17 cellular contexts compared by ENCODE assay signal in the genomic region with DNA sequence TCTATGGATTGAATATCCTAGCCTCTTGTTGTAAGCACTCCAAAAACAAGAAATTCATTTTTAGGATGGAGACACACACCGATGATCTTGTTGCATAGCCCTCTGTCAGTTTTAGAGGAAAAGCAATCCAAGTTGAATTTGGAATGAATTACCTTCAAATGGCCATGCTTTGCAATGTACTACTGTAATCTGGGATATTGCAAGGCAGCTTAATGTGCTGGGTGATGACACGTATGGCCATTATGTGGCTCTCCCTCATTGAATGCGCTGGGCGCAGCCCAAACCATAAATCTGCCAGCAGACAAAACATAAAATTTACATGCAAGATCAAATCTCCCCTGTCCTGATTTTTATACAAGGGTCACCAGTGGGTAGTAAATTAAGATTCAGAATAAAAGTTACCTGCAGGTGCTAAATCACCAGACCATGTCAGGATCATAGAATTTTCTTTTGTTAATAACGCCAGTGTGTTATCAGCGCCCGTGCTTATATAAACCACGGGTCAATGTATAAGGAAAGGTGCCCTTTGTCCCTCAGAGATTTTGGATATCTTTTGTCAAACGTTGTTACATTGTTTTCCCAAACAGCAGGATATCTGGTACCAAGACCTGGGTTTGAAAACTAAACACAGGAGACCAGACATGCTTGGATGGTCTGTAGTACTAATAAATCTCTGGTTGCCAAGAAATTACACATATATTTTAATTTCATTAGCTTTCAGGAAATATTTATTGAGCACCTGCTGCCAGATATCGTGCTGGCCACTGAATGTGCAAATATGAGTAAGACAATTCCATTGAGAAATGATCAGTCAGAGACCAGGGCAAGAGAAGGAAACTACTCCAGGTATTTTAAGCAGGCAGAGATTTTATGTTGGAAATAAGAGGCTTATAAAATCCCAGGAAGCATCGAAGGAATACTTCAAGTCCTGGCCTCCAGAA.
DNase-seq lines count a peak whose midpoint lies in the region; ATAC-seq and TF ChIP-seq lines count a peak whose summit lies in the region.
"Had no signal": no experiment of that assay in that cellular context is flagged by ENCODE, and none has a peak within 500 bp of the region (broad histone marks: within the 10 kb centered on the region; RNA-seq: fewer than 3 reads in every experiment).

No MANE protein-coding gene starts in this region.

- no peak overlapping the region for H3K27ac ChIP-seq in CD8-positive, alpha-beta T cell (ENCODE audit: low read depth, low read length)
- H3K27ac ChIP-seq: PC-9, SJCRH30 had no signal

- ATAC-seq in CD8-positive, alpha-beta T cell = no peak

- H3K4me3 ChIP-seq in CD8-positive, alpha-beta T cell (ENCODE audit: low read depth, low read length) = no peak overlapping the region
- H3K4me3 ChIP-seq: PC-9, SJCRH30 had no signal

- CTCF ChIA-PET in CD8-positive, alpha-beta T cell (lab: Charles Lee) = no interaction called here

- intact Hi-C loops in CD8-positive, alpha-beta T cell (cut with DNase I, micrococcal nuclease) = no loop called here
- intact Hi-C loops in activated T-helper 2 cell treated with anti-CD3 and anti-CD28 coated beads, Interferon-gamma antibody, Interleukin-2, Interleukin-4, amounts not matched to agents 10 μg/mL and 5 μg/mL and 100 μg/mL, durations not matched to agents 14 hours and 24 hours and 36 hours (cut with micrococcal nuclease) = no loop called here

- peak; percentile 21 for DNase-seq in NCI-H1092 treated with DMSO at 0.1 percent for 48 hours (lab: John Stamatoyannopoulos, UW)
- no peak for DNase-seq in NCI-H1092 (lab: John Stamatoyannopoulos, UW)
- peak; percentile 37 for DNase-seq in NCI-H1105 treated with DMSO at 0.1 percent for 48 hours (lab: John Stamatoyannopoulos, UW)
- DNase-seq in NCI-H69 (lab: John Stamatoyannopoulos, UW) = peak; percentile 95
- peak; percentile 85 for DNase-seq in left kidney (ENCODE audit: low read depth, low spot score)
- no peak for DNase-seq in CD8-positive, alpha-beta T cell
- no peak for DNase-seq in activated T-helper 2 cell treated with anti-CD3 and anti-CD28 coated beads, Interferon-gamma antibody, Interleukin-2, Interleukin-4, amounts not matched to agents 10 μg/mL and 5 μg/mL and 100 μg/mL, durations not matched to agents 14 hours and 24 hours and 36 hours (ENCODE audit: low spot score)
- no peak for DNase-seq in T-helper 9 cell
- DNase-seq: 8988T, DMS 273 treated with DMSO at 0.1 percent for 48 hours, H9, IMR-90, NCI-H1694, NCI-H510A treated with DMSO at 0.1 percent for 48 hours, PC-9, SJCRH30, T-helper 2 cell had no signal

- no peaks in the 10 kb centered on the region for H3K36me3 ChIP-seq in CD8-positive, alpha-beta T cell (ENCODE audit: insufficient read depth, low read length)
- H3K36me3 ChIP-seq: SJCRH30 had no signal

- no peaks in the 10 kb centered on the region for H3K4me1 ChIP-seq in CD8-positive, alpha-beta T cell (ENCODE audit: insufficient read depth, low read length)

- no peaks in the 10 kb centered on the region for H3K27me3 ChIP-seq in CD8-positive, alpha-beta T cell (ENCODE audit: insufficient read depth, low read length)
- H3K27me3 ChIP-seq: SJCRH30 had no signal

- no peaks in the 10 kb centered on the region for H3K9me3 Mint-ChIP-seq in CD8-positive, alpha-beta T cell
- no peaks in the 10 kb centered on the region for H3K9me3 Mint-ChIP-seq in activated T-helper 2 cell treated with anti-CD3 and anti-CD28 coated beads, Interferon-gamma antibody, Interleukin-2, Interleukin-4, amounts not matched to agents 10 μg/mL and 5 μg/mL and 100 μg/mL, durations not matched to agents 14 hours and 24 hours and 36 hours
- H3K9me3 Mint-ChIP-seq: H9 had no signal

- TF ChIP-seq CTCF in CD8-positive, alpha-beta T cell (IDR thresholded peaks at IDR 0.05) = no peak

- peaks cover 2% of the 10 kb centered on the region for H3K27me3 Mint-ChIP-seq in CD8-positive, alpha-beta T cell (ENCODE audit: low read depth)
- H3K27me3 Mint-ChIP-seq in activated T-helper 2 cell treated with anti-CD3 and anti-CD28 coated beads, Interferon-gamma antibody, Interleukin-2, Interleukin-4, amounts not matched to agents 10 μg/mL and 5 μg/mL and 100 μg/mL, durations not matched to agents 14 hours and 24 hours and 36 hours (ENCODE audit: low read depth) = no peaks in the 10 kb centered on the region

- POLR2A ChIA-PET in CD8-positive, alpha-beta T cell (lab: Charles Lee) = no interaction called here

- H3K36me3 Mint-ChIP-seq in CD8-positive, alpha-beta T cell = no peaks in the 10 kb centered on the region
- H3K36me3 Mint-ChIP-seq in activated T-helper 2 cell treated with anti-CD3 and anti-CD28 coated beads, Interferon-gamma antibody, Interleukin-2, Interleukin-4, amounts not matched to agents 10 μg/mL and 5 μg/mL and 100 μg/mL, durations not matched to agents 14 hours and 24 hours and 36 hours (ENCODE audit: low read depth) = no peaks in the 10 kb centered on the region

- H3K4me1 Mint-ChIP-seq in CD8-positive, alpha-beta T cell (ENCODE audit: low read depth) = no peaks in the 10 kb centered on the region
- no peaks in the 10 kb centered on the region for H3K4me1 Mint-ChIP-seq in activated T-helper 2 cell treated with anti-CD3 and anti-CD28 coated beads, Interferon-gamma antibody, Interleukin-2, Interleukin-4, amounts not matched to agents 10 μg/mL and 5 μg/mL and 100 μg/mL, durations not matched to agents 14 hours and 24 hours and 36 hours (ENCODE audit: low read depth)

- H3K4me3 Mint-ChIP-seq in CD8-positive, alpha-beta T cell = no peak overlapping the region
- H3K4me3 Mint-ChIP-seq in activated T-helper 2 cell treated with anti-CD3 and anti-CD28 coated beads, Interferon-gamma antibody, Interleukin-2, Interleukin-4, amounts not matched to agents 10 μg/mL and 5 μg/mL and 100 μg/mL, durations not matched to agents 14 hours and 24 hours and 36 hours (ENCODE audit: low read depth) = no peak overlapping the region
- H3K4me3 Mint-ChIP-seq: H9 had no signal

- H3K9me3 ChIP-seq in CD8-positive, alpha-beta T cell (ENCODE audit: low read length) = no peaks in the 10 kb centered on the region
- H3K9me3 ChIP-seq: SJCRH30 had no signal

- no peak overlapping the region for H3K27ac Mint-ChIP-seq in CD8-positive, alpha-beta T cell
- no peak overlapping the region for H3K27ac Mint-ChIP-seq in activated T-helper 2 cell treated with anti-CD3 and anti-CD28 coated beads, Interferon-gamma antibody, Interleukin-2, Interleukin-4, amounts not matched to agents 10 μg/mL and 5 μg/mL and 100 μg/mL, durations not matched to agents 14 hours and 24 hours and 36 hours
- H3K27ac Mint-ChIP-seq: H9 had no signal

Comparison
In these comparisons a context has a peak if more than half of its experiments do, and no peak if none do; other contexts are left out.
1. DNase-seq: peak in NCI-H1092 treated with DMSO at 0.1 percent for 48 hours (single experiment), NCI-H1105 treated with DMSO at 0.1 percent for 48 hours (single experiment), NCI-H69 (single experiment) and left kidney (single experiment); none in NCI-H1092 (single experiment), CD8-positive, alpha-beta T cell (0 of 7), activated T-helper 2 cell treated with anti-CD3 and anti-CD28 coated beads, Interferon-gamma antibody, Interleukin-2, Interleukin-4, amounts not matched to agents 10 μg/mL and 5 μg/mL and 100 μg/mL, durations not matched to agents 14 hours and 24 hours and 36 hours (single experiment) and T-helper 9 cell (single experiment).